In the genomic region with DNA sequence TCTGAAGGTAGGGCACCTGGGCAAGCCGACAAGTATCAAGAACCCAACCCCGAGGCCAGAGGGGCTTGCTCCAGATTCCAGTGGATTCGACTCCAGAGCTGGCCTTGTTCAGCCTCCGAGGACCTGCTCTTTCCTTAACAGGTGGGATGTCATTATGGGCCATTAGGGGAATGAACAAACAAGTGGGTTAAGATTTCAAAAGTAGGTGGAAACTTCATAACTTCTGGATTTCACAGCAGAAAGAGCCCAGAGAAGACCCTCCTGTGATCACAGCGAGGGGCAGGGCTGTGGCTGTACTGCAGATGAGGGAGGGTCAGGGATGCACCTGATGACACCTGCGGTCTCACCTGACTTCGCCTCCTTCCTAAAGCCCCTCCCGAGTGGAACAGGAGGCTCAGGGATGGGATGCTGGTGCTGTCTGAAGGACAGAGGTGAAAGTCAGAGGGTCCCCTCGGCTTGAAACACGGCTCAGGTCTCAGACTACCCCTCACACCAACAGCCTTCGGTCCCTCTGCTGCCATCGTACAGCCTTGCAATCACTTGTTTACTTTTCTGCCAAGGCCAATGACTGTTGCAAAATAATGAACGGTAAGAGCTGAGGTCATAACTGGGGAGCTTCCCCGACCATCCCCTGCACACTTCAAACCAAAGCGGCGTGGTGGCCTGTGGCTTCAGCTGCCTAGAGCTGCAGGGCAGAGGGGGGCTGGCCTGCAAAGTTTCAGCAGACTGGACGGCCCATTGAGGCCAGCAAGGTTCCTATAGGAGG, we compare ENCODE assay signal across 1 cellular context.
TF ChIP-seq lines count a peak whose summit lies in the region.

No MANE protein-coding gene starts in this region.

TF ChIP-seq in HepG2, 621 proteins besides CTCF, POLR2A, EP300 and RAD21 (continued from another document and continues in another):
- TF ChIP-seq, protein P1, sequence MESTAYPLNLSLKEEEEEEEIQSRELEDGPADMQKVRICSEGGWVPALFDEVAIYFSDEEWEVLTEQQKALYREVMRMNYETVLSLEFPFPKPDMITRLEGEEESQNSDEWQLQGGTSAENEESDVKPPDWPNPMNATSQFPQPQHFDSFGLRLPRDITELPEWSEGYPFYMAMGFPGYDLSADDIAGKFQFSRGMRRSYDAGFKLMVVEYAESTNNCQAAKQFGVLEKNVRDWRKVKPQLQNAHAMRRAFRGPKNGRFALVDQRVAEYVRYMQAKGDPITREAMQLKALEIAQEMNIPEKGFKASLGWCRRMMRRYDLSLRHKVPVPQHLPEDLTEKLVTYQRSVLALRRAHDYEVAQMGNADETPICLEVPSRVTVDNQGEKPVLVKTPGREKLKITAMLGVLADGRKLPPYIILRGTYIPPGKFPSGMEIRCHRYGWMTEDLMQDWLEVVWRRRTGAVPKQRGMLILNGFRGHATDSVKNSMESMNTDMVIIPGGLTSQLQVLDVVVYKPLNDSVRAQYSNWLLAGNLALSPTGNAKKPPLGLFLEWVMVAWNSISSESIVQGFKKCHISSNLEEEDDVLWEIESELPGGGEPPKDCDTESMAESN (CRISPR knock-in tag; conservative IDR thresholded peaks at IDR 0.05), result peak; percentile 65; the same call in 1 of the 2 replicates
- TF ChIP-seq KDM1A (CRISPR knock-in tag; IDR thresholded peaks at IDR 0.05) (peak; percentile 74; the same call in 1 of the 2 replicates), NFIB (CRISPR knock-in tag; IDR thresholded peaks at IDR 0.05; ENCODE audit: borderline replicate concordance) (no peak), TCF7 (IDR thresholded peaks at IDR 0.05; ENCODE audit: low read depth) (peak; percentile 50; the same call in 1 of the 2 replicates), CC2D1A (CRISPR knock-in tag; IDR thresholded peaks at IDR 0.05) (no peak), YEATS2 (CRISPR knock-in tag; IDR thresholded peaks at IDR 0.05; ENCODE audit: borderline replicate concordance) (no peak), TSC22D2 (CRISPR knock-in tag; IDR thresholded peaks at IDR 0.05; ENCODE audit: borderline replicate concordance) (no peak), PHF5A (CRISPR knock-in tag; IDR thresholded peaks at IDR 0.05; ENCODE audit: low read depth, unreplicated experiment) (peak; percentile 69), GATAD2A (CRISPR knock-in tag; IDR thresholded peaks at IDR 0.05) (peak; percentile 98), KDM2A (CRISPR knock-in tag; IDR thresholded peaks at IDR 0.05; ENCODE audit: borderline replicate concordance, low read depth) (peak; percentile 47), RAD51 (IDR thresholded peaks at IDR 0.05; ENCODE audit: borderline replicate concordance) (no peak), ZSCAN22 (CRISPR knock-in tag; IDR thresholded peaks at IDR 0.05) (peak; percentile 86; the same call in 1 of the 2 replicates), ZNF615 (CRISPR knock-in tag; IDR thresholded peaks at IDR 0.05; ENCODE audit: borderline replicate concordance) (no peak), ZNF775 (CRISPR knock-in tag; IDR thresholded peaks at IDR 0.05; ENCODE audit: borderline replicate concordance) (0 out of 2 replicates have a peak, but pooled peaks have one; percentile 24), NFYB (CRISPR knock-in tag; IDR thresholded peaks at IDR 0.05) (no peak), ZNF296 (CRISPR knock-in tag; conservative IDR thresholded peaks at IDR 0.05) (no peak), GLI4 (CRISPR knock-in tag; IDR thresholded peaks at IDR 0.05; ENCODE audit: borderline replicate concordance) (0 out of 2 replicates have a peak, but pooled peaks have one; percentile 69), ZNF329 (CRISPR knock-in tag; IDR thresholded peaks at IDR 0.05; ENCODE audit: low read depth) (0 out of 2 replicates have a peak, but pooled peaks have one; percentile 14), ZNF24 (IDR thresholded peaks at IDR 0.05) (no peak), ZZZ3 (CRISPR knock-in tag; IDR thresholded peaks at IDR 0.05; ENCODE audit: borderline replicate concordance) (no peak), ISX (CRISPR knock-in tag; conservative IDR thresholded peaks at IDR 0.05) (no peak), NFYC (CRISPR knock-in tag; IDR thresholded peaks at IDR 0.05) (no peak), FOXC1 (CRISPR knock-in tag; IDR thresholded peaks at IDR 0.05; ENCODE audit: borderline replicate concordance) (no peak), ZNF446 (CRISPR knock-in tag; IDR thresholded peaks at IDR 0.05) (no peak), HMGA1 (CRISPR knock-in tag; conservative IDR thresholded peaks at IDR 0.05) (no peak), ZNF335 (CRISPR knock-in tag; IDR thresholded peaks at IDR 0.05) (peak; percentile 69; the same call in 1 of the 2 replicates)
- TF ChIP-seq, protein P2, sequence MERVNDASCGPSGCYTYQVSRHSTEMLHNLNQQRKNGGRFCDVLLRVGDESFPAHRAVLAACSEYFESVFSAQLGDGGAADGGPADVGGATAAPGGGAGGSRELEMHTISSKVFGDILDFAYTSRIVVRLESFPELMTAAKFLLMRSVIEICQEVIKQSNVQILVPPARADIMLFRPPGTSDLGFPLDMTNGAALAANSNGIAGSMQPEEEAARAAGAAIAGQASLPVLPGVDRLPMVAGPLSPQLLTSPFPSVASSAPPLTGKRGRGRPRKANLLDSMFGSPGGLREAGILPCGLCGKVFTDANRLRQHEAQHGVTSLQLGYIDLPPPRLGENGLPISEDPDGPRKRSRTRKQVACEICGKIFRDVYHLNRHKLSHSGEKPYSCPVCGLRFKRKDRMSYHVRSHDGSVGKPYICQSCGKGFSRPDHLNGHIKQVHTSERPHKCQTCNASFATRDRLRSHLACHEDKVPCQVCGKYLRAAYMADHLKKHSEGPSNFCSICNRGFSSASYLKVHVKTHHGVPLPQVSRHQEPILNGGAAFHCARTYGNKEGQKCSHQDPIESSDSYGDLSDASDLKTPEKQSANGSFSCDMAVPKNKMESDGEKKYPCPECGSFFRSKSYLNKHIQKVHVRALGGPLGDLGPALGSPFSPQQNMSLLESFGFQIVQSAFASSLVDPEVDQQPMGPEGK (CRISPR knock-in tag; IDR thresholded peaks at IDR 0.05), result peak; percentile 86
- TF ChIP-seq, protein P3, sequence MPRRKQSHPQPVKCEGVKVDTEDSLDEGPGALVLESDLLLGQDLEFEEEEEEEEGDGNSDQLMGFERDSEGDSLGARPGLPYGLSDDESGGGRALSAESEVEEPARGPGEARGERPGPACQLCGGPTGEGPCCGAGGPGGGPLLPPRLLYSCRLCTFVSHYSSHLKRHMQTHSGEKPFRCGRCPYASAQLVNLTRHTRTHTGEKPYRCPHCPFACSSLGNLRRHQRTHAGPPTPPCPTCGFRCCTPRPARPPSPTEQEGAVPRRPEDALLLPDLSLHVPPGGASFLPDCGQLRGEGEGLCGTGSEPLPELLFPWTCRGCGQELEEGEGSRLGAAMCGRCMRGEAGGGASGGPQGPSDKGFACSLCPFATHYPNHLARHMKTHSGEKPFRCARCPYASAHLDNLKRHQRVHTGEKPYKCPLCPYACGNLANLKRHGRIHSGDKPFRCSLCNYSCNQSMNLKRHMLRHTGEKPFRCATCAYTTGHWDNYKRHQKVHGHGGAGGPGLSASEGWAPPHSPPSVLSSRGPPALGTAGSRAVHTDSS (CRISPR knock-in tag; conservative IDR thresholded peaks at IDR 0.05), result no peak
- TF ChIP-seq, protein P4, sequence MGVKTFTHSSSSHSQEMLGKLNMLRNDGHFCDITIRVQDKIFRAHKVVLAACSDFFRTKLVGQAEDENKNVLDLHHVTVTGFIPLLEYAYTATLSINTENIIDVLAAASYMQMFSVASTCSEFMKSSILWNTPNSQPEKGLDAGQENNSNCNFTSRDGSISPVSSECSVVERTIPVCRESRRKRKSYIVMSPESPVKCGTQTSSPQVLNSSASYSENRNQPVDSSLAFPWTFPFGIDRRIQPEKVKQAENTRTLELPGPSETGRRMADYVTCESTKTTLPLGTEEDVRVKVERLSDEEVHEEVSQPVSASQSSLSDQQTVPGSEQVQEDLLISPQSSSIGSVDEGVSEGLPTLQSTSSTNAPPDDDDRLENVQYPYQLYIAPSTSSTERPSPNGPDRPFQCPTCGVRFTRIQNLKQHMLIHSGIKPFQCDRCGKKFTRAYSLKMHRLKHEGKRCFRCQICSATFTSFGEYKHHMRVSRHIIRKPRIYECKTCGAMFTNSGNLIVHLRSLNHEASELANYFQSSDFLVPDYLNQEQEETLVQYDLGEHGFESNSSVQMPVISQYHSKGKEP (CRISPR knock-in tag; IDR thresholded peaks at IDR 0.05), result no peak
- TF ChIP-seq, protein P5, sequence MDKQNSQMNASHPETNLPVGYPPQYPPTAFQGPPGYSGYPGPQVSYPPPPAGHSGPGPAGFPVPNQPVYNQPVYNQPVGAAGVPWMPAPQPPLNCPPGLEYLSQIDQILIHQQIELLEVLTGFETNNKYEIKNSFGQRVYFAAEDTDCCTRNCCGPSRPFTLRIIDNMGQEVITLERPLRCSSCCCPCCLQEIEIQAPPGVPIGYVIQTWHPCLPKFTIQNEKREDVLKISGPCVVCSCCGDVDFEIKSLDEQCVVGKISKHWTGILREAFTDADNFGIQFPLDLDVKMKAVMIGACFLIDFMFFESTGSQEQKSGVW (CRISPR knock-in tag; IDR thresholded peaks at IDR 0.05; ENCODE audit: borderline replicate concordance), result no peak
- TF ChIP-seq, protein P6, sequence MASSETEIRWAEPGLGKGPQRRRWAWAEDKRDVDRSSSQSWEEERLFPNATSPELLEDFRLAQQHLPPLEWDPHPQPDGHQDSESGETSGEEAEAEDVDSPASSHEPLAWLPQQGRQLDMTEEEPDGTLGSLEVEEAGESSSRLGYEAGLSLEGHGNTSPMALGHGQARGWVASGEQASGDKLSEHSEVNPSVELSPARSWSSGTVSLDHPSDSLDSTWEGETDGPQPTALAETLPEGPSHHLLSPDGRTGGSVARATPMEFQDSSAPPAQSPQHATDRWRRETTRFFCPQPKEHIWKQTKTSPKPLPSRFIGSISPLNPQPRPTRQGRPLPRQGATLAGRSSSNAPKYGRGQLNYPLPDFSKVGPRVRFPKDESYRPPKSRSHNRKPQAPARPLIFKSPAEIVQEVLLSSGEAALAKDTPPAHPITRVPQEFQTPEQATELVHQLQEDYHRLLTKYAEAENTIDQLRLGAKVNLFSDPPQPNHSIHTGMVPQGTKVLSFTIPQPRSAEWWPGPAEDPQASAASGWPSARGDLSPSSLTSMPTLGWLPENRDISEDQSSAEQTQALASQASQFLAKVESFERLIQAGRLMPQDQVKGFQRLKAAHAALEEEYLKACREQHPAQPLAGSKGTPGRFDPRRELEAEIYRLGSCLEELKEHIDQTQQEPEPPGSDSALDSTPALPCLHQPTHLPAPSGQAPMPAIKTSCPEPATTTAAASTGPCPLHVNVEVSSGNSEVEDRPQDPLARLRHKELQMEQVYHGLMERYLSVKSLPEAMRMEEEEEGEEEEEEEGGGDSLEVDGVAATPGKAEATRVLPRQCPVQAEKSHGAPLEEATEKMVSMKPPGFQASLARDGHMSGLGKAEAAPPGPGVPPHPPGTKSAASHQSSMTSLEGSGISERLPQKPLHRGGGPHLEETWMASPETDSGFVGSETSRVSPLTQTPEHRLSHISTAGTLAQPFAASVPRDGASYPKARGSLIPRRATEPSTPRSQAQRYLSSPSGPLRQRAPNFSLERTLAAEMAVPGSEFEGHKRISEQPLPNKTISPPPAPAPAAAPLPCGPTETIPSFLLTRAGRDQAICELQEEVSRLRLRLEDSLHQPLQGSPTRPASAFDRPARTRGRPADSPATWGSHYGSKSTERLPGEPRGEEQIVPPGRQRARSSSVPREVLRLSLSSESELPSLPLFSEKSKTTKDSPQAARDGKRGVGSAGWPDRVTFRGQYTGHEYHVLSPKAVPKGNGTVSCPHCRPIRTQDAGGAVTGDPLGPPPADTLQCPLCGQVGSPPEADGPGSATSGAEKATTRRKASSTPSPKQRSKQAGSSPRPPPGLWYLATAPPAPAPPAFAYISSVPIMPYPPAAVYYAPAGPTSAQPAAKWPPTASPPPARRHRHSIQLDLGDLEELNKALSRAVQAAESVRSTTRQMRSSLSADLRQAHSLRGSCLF (CRISPR knock-in tag; IDR thresholded peaks at IDR 0.05; ENCODE audit: borderline replicate concordance), result no peak
- TF ChIP-seq, protein P7, sequence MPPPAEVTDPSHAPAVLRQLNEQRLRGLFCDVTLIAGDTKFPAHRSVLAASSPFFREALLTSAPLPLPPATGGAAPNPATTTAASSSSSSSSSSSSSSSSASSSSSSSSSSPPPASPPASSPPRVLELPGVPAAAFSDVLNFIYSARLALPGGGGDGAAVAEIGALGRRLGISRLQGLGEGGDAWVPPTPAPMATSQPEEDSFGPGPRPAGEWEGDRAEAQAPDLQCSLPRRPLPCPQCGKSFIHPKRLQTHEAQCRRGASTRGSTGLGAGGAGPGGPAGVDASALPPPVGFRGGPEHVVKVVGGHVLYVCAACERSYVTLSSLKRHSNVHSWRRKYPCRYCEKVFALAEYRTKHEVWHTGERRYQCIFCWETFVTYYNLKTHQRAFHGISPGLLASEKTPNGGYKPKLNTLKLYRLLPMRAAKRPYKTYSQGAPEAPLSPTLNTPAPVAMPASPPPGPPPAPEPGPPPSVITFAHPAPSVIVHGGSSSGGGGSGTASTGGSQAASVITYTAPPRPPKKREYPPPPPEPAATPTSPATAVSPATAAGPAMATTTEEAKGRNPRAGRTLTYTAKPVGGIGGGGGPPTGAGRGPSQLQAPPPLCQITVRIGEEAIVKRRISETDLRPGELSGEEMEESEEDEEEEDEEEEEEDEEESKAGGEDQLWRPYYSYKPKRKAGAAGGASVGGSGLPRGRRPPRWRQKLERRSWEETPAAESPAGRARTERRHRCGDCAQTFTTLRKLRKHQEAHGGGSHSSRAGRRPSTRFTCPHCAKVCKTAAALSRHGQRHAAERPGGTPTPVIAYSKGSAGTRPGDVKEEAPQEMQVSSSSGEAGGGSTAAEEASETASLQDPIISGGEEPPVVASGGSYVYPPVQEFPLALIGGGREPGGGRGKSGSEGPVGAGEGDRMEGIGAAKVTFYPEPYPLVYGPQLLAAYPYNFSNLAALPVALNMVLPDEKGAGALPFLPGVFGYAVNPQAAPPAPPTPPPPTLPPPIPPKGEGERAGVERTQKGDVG (CRISPR knock-in tag; IDR thresholded peaks at IDR 0.05; ENCODE audit: borderline replicate concordance), result 0 out of 2 replicates have a peak, but pooled peaks have one; percentile 22
- TF ChIP-seq, protein P8, sequence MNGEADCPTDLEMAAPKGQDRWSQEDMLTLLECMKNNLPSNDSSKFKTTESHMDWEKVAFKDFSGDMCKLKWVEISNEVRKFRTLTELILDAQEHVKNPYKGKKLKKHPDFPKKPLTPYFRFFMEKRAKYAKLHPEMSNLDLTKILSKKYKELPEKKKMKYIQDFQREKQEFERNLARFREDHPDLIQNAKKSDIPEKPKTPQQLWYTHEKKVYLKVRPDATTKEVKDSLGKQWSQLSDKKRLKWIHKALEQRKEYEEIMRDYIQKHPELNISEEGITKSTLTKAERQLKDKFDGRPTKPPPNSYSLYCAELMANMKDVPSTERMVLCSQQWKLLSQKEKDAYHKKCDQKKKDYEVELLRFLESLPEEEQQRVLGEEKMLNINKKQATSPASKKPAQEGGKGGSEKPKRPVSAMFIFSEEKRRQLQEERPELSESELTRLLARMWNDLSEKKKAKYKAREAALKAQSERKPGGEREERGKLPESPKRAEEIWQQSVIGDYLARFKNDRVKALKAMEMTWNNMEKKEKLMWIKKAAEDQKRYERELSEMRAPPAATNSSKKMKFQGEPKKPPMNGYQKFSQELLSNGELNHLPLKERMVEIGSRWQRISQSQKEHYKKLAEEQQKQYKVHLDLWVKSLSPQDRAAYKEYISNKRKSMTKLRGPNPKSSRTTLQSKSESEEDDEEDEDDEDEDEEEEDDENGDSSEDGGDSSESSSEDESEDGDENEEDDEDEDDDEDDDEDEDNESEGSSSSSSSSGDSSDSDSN (CRISPR knock-in tag; IDR thresholded peaks at IDR 0.05), result peak; percentile 67
- TF ChIP-seq, protein P9, sequence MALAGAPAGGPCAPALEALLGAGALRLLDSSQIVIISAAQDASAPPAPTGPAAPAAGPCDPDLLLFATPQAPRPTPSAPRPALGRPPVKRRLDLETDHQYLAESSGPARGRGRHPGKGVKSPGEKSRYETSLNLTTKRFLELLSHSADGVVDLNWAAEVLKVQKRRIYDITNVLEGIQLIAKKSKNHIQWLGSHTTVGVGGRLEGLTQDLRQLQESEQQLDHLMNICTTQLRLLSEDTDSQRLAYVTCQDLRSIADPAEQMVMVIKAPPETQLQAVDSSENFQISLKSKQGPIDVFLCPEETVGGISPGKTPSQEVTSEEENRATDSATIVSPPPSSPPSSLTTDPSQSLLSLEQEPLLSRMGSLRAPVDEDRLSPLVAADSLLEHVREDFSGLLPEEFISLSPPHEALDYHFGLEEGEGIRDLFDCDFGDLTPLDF (CRISPR knock-in tag; IDR thresholded peaks at IDR 0.05), result no peak
